ENCODE assay signal across 9 cellular contexts in the genomic region with DNA sequence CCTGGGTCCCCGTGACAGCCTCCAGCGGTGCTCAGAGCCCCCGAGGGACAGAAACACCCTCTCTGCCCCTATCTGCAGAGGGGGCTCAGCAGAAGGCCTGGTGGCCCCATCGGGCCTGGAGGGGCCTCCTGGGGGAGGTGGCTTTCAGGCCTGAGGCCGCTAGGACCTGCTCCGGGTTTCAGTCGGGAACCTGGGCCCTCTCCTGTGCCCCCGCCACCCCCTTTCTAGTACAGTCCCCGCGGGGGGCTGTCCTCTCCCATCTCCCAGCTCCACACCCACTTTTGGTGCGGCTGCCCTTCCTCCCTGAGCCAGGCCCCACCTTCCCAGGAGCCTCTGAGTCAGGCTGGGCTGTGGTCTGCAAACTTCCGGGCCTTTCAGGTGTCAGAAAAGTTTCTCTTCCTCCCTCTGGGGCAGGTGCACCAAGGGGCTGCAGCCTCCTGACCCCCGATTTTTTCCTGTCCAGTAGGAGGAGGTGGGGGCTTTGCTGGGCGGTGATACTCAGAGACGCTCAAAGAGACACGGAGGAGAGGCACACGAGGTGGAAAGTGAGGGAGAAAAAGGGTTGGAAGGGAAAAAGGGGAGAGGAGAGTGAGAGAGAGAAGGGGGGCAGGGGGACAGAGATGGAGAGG.
DNase-seq lines count a peak whose midpoint lies in the region; ATAC-seq lines count a peak whose summit lies in the region.
"Had no signal": no experiment of that assay in that cellular context is flagged by ENCODE, and none has a peak within 500 bp of the region (broad histone marks: within the 10 kb centered on the region; RNA-seq: fewer than 3 reads in every experiment).

No MANE protein-coding gene starts in this region.

- ATAC-seq in GM18511 (IDR thresholded peaks at IDR 0.05; ENCODE audit: unreplicated experiment) (peak; percentile 78), HG02884 (IDR thresholded peaks at IDR 0.05; ENCODE audit: unreplicated experiment) (peak; percentile 59)
- ATAC-seq: Panc1 had no signal

- DNase-seq in T-helper 22 cell (ENCODE audit: low read depth), result peak; percentile 65
- peak; percentile 53 for DNase-seq in effector CD4-positive, alpha-beta T cell
- peak; percentile 22 to 66 (median 35) for DNase-seq in stimulated activated CD4-positive, alpha-beta T cell treated with anti-CD3 and anti-CD28 coated beads, Interleukin-1b, Interleukin-23, amount 100 ng/mL, for 24 hours (ENCODE audit: low read depth in 4 of 4, low spot score in 1 of 4)
- DNase-seq in NCI-H187 (lab: John Stamatoyannopoulos, UW), result no peak
- DNase-seq in HUDEP-2 (lab: John Stamatoyannopoulos, UW; ENCODE audit: unreplicated experiment in 76 of 76), result no peak
- no peak for DNase-seq in DMS 273 (lab: John Stamatoyannopoulos, UW; ENCODE audit: unreplicated experiment)

Comparison
In these comparisons a context has a peak if more than half of its experiments do, and no peak if none do; other contexts are left out.
1. DNase-seq: peak in T-helper 22 cell (single experiment), effector CD4-positive, alpha-beta T cell (single experiment) and stimulated activated CD4-positive, alpha-beta T cell treated with anti-CD3 and anti-CD28 coated beads, Interleukin-1b, Interleukin-23, amount 100 ng/mL, for 24 hours (4 of 4); none in NCI-H187 (0 of 2), HUDEP-2 (0 of 76) and DMS 273 (single experiment).